Comparison of ENCODE assay signal across 23 cellular contexts in the genomic region with DNA sequence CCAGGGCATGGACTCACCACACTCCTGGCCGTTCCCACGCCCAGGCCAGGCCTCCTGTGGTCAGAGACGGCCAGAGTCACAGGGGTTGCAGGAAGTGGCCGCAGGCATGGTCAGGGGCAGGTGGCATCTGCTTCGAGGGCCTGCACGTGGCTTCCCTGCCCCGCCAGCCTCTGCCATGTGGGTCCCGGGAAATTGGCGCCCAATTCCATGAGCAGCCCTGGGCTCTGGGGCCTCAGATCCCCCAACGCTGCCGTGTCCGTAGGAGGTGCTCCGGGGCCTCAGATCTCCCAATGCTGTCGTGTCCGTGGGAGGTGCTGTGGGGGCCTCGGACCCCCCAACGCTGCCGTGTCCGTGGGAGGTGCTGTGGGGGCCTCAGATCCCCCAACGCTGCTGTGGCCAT. TPM values are rescaled to one million over a fixed set of nuclear protein-coding genes. Genes with fewer than 3 reads are reported as not detected.
"Had no signal": no experiment of that assay in that cellular context is flagged by ENCODE, and none has a peak within 500 bp of the region (broad histone marks: within the 10 kb centered on the region; RNA-seq: fewer than 3 reads in every experiment).

No MANE protein-coding gene starts in this region.

- H3K36me3 ChIP-seq: MG63 had no signal

- ATAC-seq: T-cell had no signal

- DNase-seq: KBM-7, MG63, NCI-H1092 treated with DMSO at 0.1 percent for 48 hours, NCI-H1436, NCI-H187, NCI-H2029, NCI-H2081 treated with DMSO at 0.1 percent for 48 hours, NCI-H2171, NCI-H226, NCI-H446, NCI-H510A, NCI-H524 treated with DMSO at 0.1 percent for 48 hours, NCI-H69, NCI-H774, Right ventricle myocardium superior, RPMI8226, SK-N-SH, SW 1271, T-cell had no signal

- H3K4me3 ChIP-seq: MG63 had no signal

- H3K9me3 ChIP-seq: SK-N-SH had no signal

RNA-seq across cellular contexts. Expression of a gene that starts 9.7 kb away (rescaled TPM):
- total RNA-seq: HT1080, SK-MEL-5, T-cell had no signal
- polyA plus RNA-seq: IgD-negative memory B cell, SK-N-SH had no signal

RNA-seq across cellular contexts. Expression of a gene that starts 33.1 kb away (rescaled TPM):
- total RNA-seq: HT1080, LHCN-M2, SK-MEL-5, T-cell had no signal
- polyA plus RNA-seq: IgD-negative memory B cell, SK-N-SH had no signal
